In genomic region chr3:191982481-191982880, GRCh38 we compare ENCODE assay signal across 16 cellular contexts.
DNase-seq lines count a peak whose midpoint lies in the region; ATAC-seq and TF ChIP-seq lines count a peak whose summit lies in the region.
"Had no signal": no experiment of that assay in that cellular context is flagged by ENCODE, and none has a peak within 500 bp of the region (broad histone marks: within the 10 kb centered on the region; RNA-seq: fewer than 3 reads in every experiment).

No MANE protein-coding gene starts in this region.

- POLR2A ChIA-PET in Caco-2 (lab: Charles Lee) = no interaction called here

- no peaks in the 10 kb centered on the region for H3K9me3 Mint-ChIP-seq in Caco-2 (ENCODE audit: unreplicated experiment)

- H3K36me3 ChIP-seq in Caco-2 (ENCODE audit: control insufficient read depth, insufficient read depth, low read length) = no peaks in the 10 kb centered on the region
- no peaks in the 10 kb centered on the region for H3K36me3 ChIP-seq in spleen
- H3K36me3 ChIP-seq: HAP-1 had no signal

- no peak overlapping the region for H3K27ac ChIP-seq in spleen
- H3K27ac ChIP-seq: A549, C4-2B had no signal

- no peaks in the 10 kb centered on the region for H3K27me3 ChIP-seq in Caco-2 (replicated peaks; ENCODE audit: control insufficient read depth, insufficient read depth, low read length)
- H3K27me3 ChIP-seq in spleen (replicated peaks in 1 of 7) = no peaks in the 10 kb centered on the region

- H3K4me1 ChIP-seq in Caco-2 (no peaks in the 10 kb centered on the region), spleen (no peaks in the 10 kb centered on the region)
- H3K4me1 ChIP-seq: A549, HAP-1 had no signal

- H3K4me3 ChIP-seq in Caco-2 (ENCODE audit: low read depth, low read length) = no peak overlapping the region
- no peak overlapping the region for H3K4me3 ChIP-seq in spleen
- H3K4me3 ChIP-seq: A549, HAP-1, K562 had no signal

- H3K27me3 Mint-ChIP-seq in Caco-2 (ENCODE audit: insufficient read depth, unreplicated experiment) = no peaks in the 10 kb centered on the region
- H3K27me3 Mint-ChIP-seq: CD4-positive, alpha-beta T cell had no signal

- intact Hi-C loops in Caco-2 (cut with micrococcal nuclease; ENCODE audit: unreplicated experiment) = no loop called here
- intact Hi-C loops in spleen (cut with DNase I; ENCODE audit: low total_unique reads) = no loop called here

- no TSS peak for BruUV-seq in Caco-2 (replicated peaks; lab: Mats Ljungman, UMichigan)

- H3K36me3 Mint-ChIP-seq in Caco-2 (ENCODE audit: insufficient read depth, unreplicated experiment) = no peaks in the 10 kb centered on the region

- H3K27ac Mint-ChIP-seq in Caco-2 (ENCODE audit: unreplicated experiment) = no peak overlapping the region
- H3K27ac Mint-ChIP-seq: CD4-positive, alpha-beta T cell had no signal

- H3K4me3 Mint-ChIP-seq in Caco-2 (ENCODE audit: unreplicated experiment) = no peak overlapping the region
- H3K4me3 Mint-ChIP-seq: CD4-positive, alpha-beta T cell had no signal

- no peaks in the 10 kb centered on the region for H3K4me1 Mint-ChIP-seq in Caco-2 (ENCODE audit: low read depth, unreplicated experiment)

- DNase-seq in ELR (ENCODE audit: low read depth) (peak; percentile 62), HT1080 (ENCODE audit: low read depth) (peak; percentile 54), NCI-H226 (peak; percentile 59), kidney tubule cell (ENCODE audit: low spot score) (peak; percentile 33), Caco-2 (no peak), spleen (no peak)
- DNase-seq in activated CD4-positive, CD25-positive, alpha-beta regulatory T cell treated with anti-CD3 and anti-CD28 coated beads, Interleukin-2, amount 50 U/mL, for 72 hours = no peak
- DNase-seq: AML-193; CD4-positive, alpha-beta T cell; DMS79 treated with DMSO at 0.1 percent for 48 hours; IMR-90 had no signal

- TF ChIP-seq CTCF in Caco-2 (IDR thresholded peaks at IDR 0.05; ENCODE audit: insufficient read depth in 1 of 2, low read depth in 1 of 2, low read length in 1 of 2, severe bottlenecking in 1 of 2, unreplicated experiment in 1 of 2) (no peak), spleen (IDR thresholded peaks at IDR 0.05 in 8 of 11, conservative IDR thresholded peaks at IDR 0.05 in 3 of 11) (no peak)

- 62 to 78% (median 64%) methylated on average over 3 of the region's 3 CpGs for WGBS in spleen, 5 donors

- ATAC-seq in HG02759 (IDR thresholded peaks at IDR 0.05; ENCODE audit: unreplicated experiment) = no peak
- ATAC-seq: A549, K562 had no signal

- TF ChIP-seq POLR2A in spleen (IDR thresholded peaks at IDR 0.05) = no peak

- CTCF ChIA-PET in Caco-2 (lab: Charles Lee) = no interaction called here

- H3K9me3 ChIP-seq in Caco-2 (peaks cover 9% of the 10 kb centered on the region; the same call in 1 of the 2 replicates), spleen (peaks cover 0 to 28% (median 11%) of the 10 kb centered on the region in 8 donors)
- H3K9me3 ChIP-seq: A549, HAP-1 had no signal

Comparison
In these comparisons a context has a peak if more than half of its experiments do, and no peak if none do; other contexts are left out.
1. DNase-seq: peak in ELR (single experiment), HT1080 (single experiment), NCI-H226 (single experiment) and kidney tubule cell (single experiment); none in activated CD4-positive, CD25-positive, alpha-beta regulatory T cell treated with anti-CD3 and anti-CD28 coated beads, Interleukin-2, amount 50 U/mL, for 72 hours (single experiment), Caco-2 (0 of 2) and spleen (single experiment).